8 cellular contexts compared by ENCODE assay signal in genomic region chr19:48955308-48955958, GRCh38. TPM values are rescaled to one million over a fixed set of nuclear protein-coding genes. Genes with fewer than 3 reads are reported as not detected.
A peak's percentile ranks its signal among the peaks of the same experiment; 100 is the strongest.
DNase-seq lines count a peak whose midpoint lies in the region; ATAC-seq and TF ChIP-seq lines count a peak whose summit lies in the region.

No MANE protein-coding gene starts in this region.

- CTCF ChIA-PET in Panc1 (lab: Charles Lee), result no interaction called here

- POLR2A ChIA-PET in Panc1 (lab: Charles Lee), result no interaction called here

- DNase-seq in Panc1 (ENCODE audit: low read depth, low spot score) (no peak), posterior vena cava (ENCODE audit: low spot score) (peak; percentile 80), inferior parietal cortex (ENCODE audit: extremely low spot score) (no peak)

- BruUV-seq in Panc1 (replicated peaks; lab: Mats Ljungman, UMichigan), result no TSS peak

- H3K27me3 ChIP-seq in Panc1 (ENCODE audit: control insufficient read depth, insufficient read depth, low read length), result no peaks in the 10 kb centered on the region

- peak overlapping the region; percentile 83 for H3K27ac ChIP-seq in Panc1 (ENCODE audit: low read length)

- peaks cover 20% of the 10 kb centered on the region for H3K36me3 ChIP-seq in ES-I3 (ENCODE audit: insufficient read depth, low read length)
- no peaks in the 10 kb centered on the region for H3K36me3 ChIP-seq in Panc1 (ENCODE audit: control insufficient read depth, insufficient read depth, low read length)

- TF ChIP-seq CTCF in Panc1 (IDR thresholded peaks at IDR 0.05), result no peak

- peaks cover 10% of the 10 kb centered on the region; the same call in 1 of the 2 replicates for H3K4me1 ChIP-seq in ES-I3 (ENCODE audit: insufficient read depth, low read length)
- peaks cover 4% of the 10 kb centered on the region; the same call in 1 of the 2 replicates for H3K4me1 ChIP-seq in Panc1 (ENCODE audit: control insufficient read depth, insufficient read depth, low read length)

- intact Hi-C loops in Panc1 (cut with micrococcal nuclease; ENCODE audit: unreplicated experiment), result no loop called here
- intact Hi-C loops in posterior vena cava (cut with DNase I), result loop anchor here in 1 of 2 donors (10.0 kb wide), 1 partner anchor 61 kb away; the partner anchor contains the start of gene TULP2

- no peak for ATAC-seq in Panc1
- ATAC-seq in esophagus mucosa, result peak; percentile 1
- no peak for ATAC-seq in HG03521 (IDR thresholded peaks at IDR 0.05; ENCODE audit: unreplicated experiment)
- no peak for ATAC-seq in HG03565 (IDR thresholded peaks at IDR 0.05; ENCODE audit: unreplicated experiment)
- no peak for ATAC-seq in GM18861 (IDR thresholded peaks at IDR 0.05; ENCODE audit: unreplicated experiment)

- H3K9me3 ChIP-seq in ES-I3 (ENCODE audit: control insufficient read depth, insufficient read depth, low read length) (no peaks in the 10 kb centered on the region), Panc1 (ENCODE audit: control insufficient read depth, insufficient read depth, low read depth, low read length) (no peaks in the 10 kb centered on the region)

- in situ Hi-C loops in Panc1 (cut with HindIII; ENCODE audit: low pct_unique_long_range_greater_than_20kb, low sequenced_read_pairs), result no loop called here

- peak overlapping the region; percentile 81 to 87 for H3K4me3 ChIP-seq in Panc1 (ENCODE audit: low read depth in 2 of 2, low read length in 2 of 2)

- H3K9ac ChIP-seq in ES-I3 (ENCODE audit: low read depth, low read length), result peak overlapping the region; percentile 96

RNA-seq across cellular contexts. Expression of gene BAX, which starts 0.8 kb away (rescaled TPM):
- total RNA-seq in Panc1 (2021; ENCODE audit: unreplicated experiment), result 100 TPM
- 133 TPM for polyA plus RNA-seq in Panc1 (2012; ENCODE audit: insufficient read length)
- 58.9 TPM for total RNA-seq in esophagus mucosa
- total RNA-seq in posterior vena cava, result 10 to 100 TPM; 44.6 to 53.4 TPM

RNA-seq across cellular contexts. Expression of gene FTL, which starts 9.7 kb away (rescaled TPM):
- total RNA-seq in Panc1 (2021; ENCODE audit: unreplicated experiment) (1,332 TPM), esophagus mucosa (417 TPM), posterior vena cava (1,000 to 10,000 TPM; 2,854 to 3,275 TPM)
- polyA plus RNA-seq in Panc1 (2012; ENCODE audit: insufficient read length), result 1,550 TPM

RNA-seq across cellular contexts. Expression of gene DHDH, which starts 21.9 kb away (rescaled TPM):
- total RNA-seq in Panc1 (2021; ENCODE audit: unreplicated experiment) (0.85 TPM), esophagus mucosa (1.2 TPM), posterior vena cava (not detected)
- polyA plus RNA-seq in Panc1 (2012; ENCODE audit: insufficient read length), result 0.58 TPM

RNA-seq across cellular contexts. Expression of gene GYS1, which starts 37.7 kb away (rescaled TPM):
- total RNA-seq in Panc1 (2021; ENCODE audit: unreplicated experiment) (20.2 TPM), esophagus mucosa (50.8 TPM), posterior vena cava (10 to 100 TPM; 28.0 to 39.5 TPM)
- 31.7 TPM for polyA plus RNA-seq in Panc1 (2012; ENCODE audit: insufficient read length)

RNA-seq across cellular contexts. Expression of gene RUVBL2, which starts 38.3 kb away (rescaled TPM):
- total RNA-seq in Panc1 (2021; ENCODE audit: unreplicated experiment), result 170 TPM
- 236 TPM for polyA plus RNA-seq in Panc1 (2012; ENCODE audit: insufficient read length)
- 79.0 TPM for total RNA-seq in esophagus mucosa
- total RNA-seq in posterior vena cava, result 10 to 100 TPM; 34.7 to 43.1 TPM
